Comparison of ENCODE assay signal across 9 cellular contexts in the genomic region with DNA sequence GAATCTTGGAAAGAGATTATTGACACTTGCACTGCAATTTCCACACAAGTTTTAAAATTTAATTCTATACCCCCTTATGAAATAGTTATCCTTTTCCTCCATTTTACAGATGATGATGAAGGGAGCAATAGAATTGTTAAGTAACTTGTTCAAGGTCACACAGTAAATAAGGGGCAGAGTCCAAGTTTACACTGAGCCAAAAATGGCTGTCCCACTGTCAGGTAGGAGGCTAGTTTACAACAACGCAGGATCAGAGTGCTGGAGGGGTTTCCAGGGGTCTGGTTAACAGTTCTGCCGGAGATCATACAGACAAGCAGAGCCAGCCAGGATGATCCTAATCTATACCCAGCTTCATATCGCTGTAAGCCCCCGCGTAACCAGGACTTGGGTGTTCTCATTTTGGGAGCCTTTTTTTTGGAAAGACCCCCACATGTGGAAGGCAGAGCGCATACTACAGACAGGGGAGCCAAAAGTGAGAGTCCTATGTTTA. TPM values are rescaled to one million over a fixed set of nuclear protein-coding genes. Genes with fewer than 3 reads are reported as not detected.
A peak's percentile ranks its signal among the peaks of the same experiment; 100 is the strongest.
DNase-seq lines count a peak whose midpoint lies in the region; ATAC-seq, FAIRE-seq and TF ChIP-seq lines count a peak whose summit lies in the region.
"Had no signal": no experiment of that assay in that cellular context is flagged by ENCODE, and none has a peak within 500 bp of the region (broad histone marks: within the 10 kb centered on the region; RNA-seq: fewer than 3 reads in every experiment).

No MANE protein-coding gene starts in this region.

- no peak for ATAC-seq in HG03196 (IDR thresholded peaks at IDR 0.05; ENCODE audit: unreplicated experiment)

- H3K4me2 ChIP-seq in OCI-LY7 (ENCODE audit: low read length) (peak overlapping the region; percentile 60), endothelial cell of umbilical vein (ENCODE audit: insufficient read depth, low read length) (peak overlapping the region; percentile 59), neural progenitor cell (peak overlapping the region; percentile 91)

- H3K36me3 ChIP-seq in OCI-LY7 (ENCODE audit: insufficient read depth, low read length) (no peaks in the 10 kb centered on the region), endothelial cell of umbilical vein (ENCODE audit: control insufficient read depth in 2 of 2, extremely low read depth in 1 of 2, insufficient read depth in 2 of 2, low read length in 2 of 2) (no peaks in the 10 kb centered on the region), neural progenitor cell (no peaks in the 10 kb centered on the region)

- H3K4me3 ChIP-seq in OCI-LY7 (ENCODE audit: low read depth, low read length, poor library complexity, severe bottlenecking): peak overlapping the region; percentile 39
- peak overlapping the region in 1 of 3 experiments; percentile 33 for H3K4me3 ChIP-seq in endothelial cell of umbilical vein (replicated peaks in 1 of 3; ENCODE audit: insufficient read depth in 1 of 3, low read depth in 1 of 3, low read length in 3 of 3)
- peak overlapping the region; percentile 82 for H3K4me3 ChIP-seq in neural progenitor cell
- H3K4me3 ChIP-seq in lower leg skin (ENCODE audit: low read depth, poor library complexity, severe bottlenecking): no peak overlapping the region
- H3K4me3 ChIP-seq: GM12878 had no signal

- POLR2A ChIA-PET in OCI-LY7 (lab: Charles Lee): no interaction called here
- POLR2A ChIA-PET in endothelial cell of umbilical vein (lab: Charles Lee): no interaction called here

- peaks cover 70 to 77% (median 77%) of the 10 kb centered on the region in 3 donors for H3K27me3 Mint-ChIP-seq in CD14-positive monocyte (ENCODE audit: low read depth in 3 of 3)
- peaks cover 44% of the 10 kb centered on the region for H3K27me3 Mint-ChIP-seq in neural progenitor cell (ENCODE audit: insufficient read depth, low read depth)

- dilution Hi-C loops in endothelial cell of umbilical vein (cut with MboI; ENCODE audit: extremely low pct_ligation_motif_present, low sequenced_read_pairs): no loop called here

- intact Hi-C loops in CD14-positive monocyte (cut with micrococcal nuclease): loop anchor here in 1 of 2 donors (5.0 kb wide), 1 partner anchor 285 kb away; no protein-coding TSS in a partner anchor
- intact Hi-C loops in OCI-LY7 (cut with micrococcal nuclease; ENCODE audit: unreplicated experiment): loop anchor here (5.0 kb wide), 3 partner anchors 285 to 395 kb away; a partner anchor contains a TSS
- intact Hi-C loops in endothelial cell of umbilical vein (cut with micrococcal nuclease): loop anchor here (1.0 to 5.0 kb wide), 5 partner anchors 23 to 395 kb away; a partner anchor contains a TSS
- intact Hi-C loops in lower leg skin (cut with DNase I; ENCODE audit: low total_unique reads): no loop called here

- H3K4me3 Mint-ChIP-seq in CD14-positive monocyte: peak overlapping the region; percentile 52 to 66
- H3K4me3 Mint-ChIP-seq in neural progenitor cell: peak overlapping the region; percentile 79

- BruUV-seq in OCI-LY7 (replicated peaks; lab: Mats Ljungman, UMichigan): no TSS peak
- BruUV-seq in endothelial cell of umbilical vein (replicated peaks; lab: Mats Ljungman, UMichigan): no TSS peak

- no peaks in the 10 kb centered on the region for H4K20me1 ChIP-seq in OCI-LY7 (ENCODE audit: insufficient read depth, low read length)
- no peaks in the 10 kb centered on the region for H4K20me1 ChIP-seq in endothelial cell of umbilical vein (replicated peaks; ENCODE audit: control insufficient read depth, extremely low read depth, insufficient read depth, low read length)
- H4K20me1 ChIP-seq in neural progenitor cell (ENCODE audit: low read depth): peaks cover 29% of the 10 kb centered on the region

- TF ChIP-seq CTCF in CD14-positive monocyte (IDR thresholded peaks at IDR 0.05) (no peak), OCI-LY7 (conservative IDR thresholded peaks at IDR 0.05; ENCODE audit: low read length) (no peak), endothelial cell of umbilical vein (IDR thresholded peaks at IDR 0.05; ENCODE audit: extremely low read depth in 1 of 2, insufficient read depth in 1 of 2, low read depth in 1 of 2, low read length in 2 of 2) (no peak), neural progenitor cell (IDR thresholded peaks at IDR 0.05) (no peak), lower leg skin (IDR thresholded peaks at IDR 0.05) (no peak)

- H3K9me3 ChIP-seq in OCI-LY7 (ENCODE audit: low read length): no peaks in the 10 kb centered on the region
- no peaks in the 10 kb centered on the region for H3K9me3 ChIP-seq in endothelial cell of umbilical vein (replicated peaks; ENCODE audit: control insufficient read depth, insufficient read depth, low read length)
- H3K9me3 ChIP-seq in neural progenitor cell (ENCODE audit: low read depth): no peaks in the 10 kb centered on the region

- peaks cover 20% of the 10 kb centered on the region for H3F3A ChIP-seq in neural progenitor cell (ENCODE audit: low read depth)

- FAIRE-seq in endothelial cell of umbilical vein (lab: Jason Lieb, UNC): no peak
- FAIRE-seq: GM12878 had no signal

- H3K36me3 Mint-ChIP-seq in CD14-positive monocyte (peaks cover 0 to 12% of the 10 kb centered on the region in 2 donors), neural progenitor cell (no peaks in the 10 kb centered on the region)

- H3K79me2 ChIP-seq in OCI-LY7 (ENCODE audit: insufficient read depth, low read depth, low read length) (no peaks in the 10 kb centered on the region), endothelial cell of umbilical vein (ENCODE audit: control insufficient read depth, insufficient read depth, low read length) (no peaks in the 10 kb centered on the region), neural progenitor cell (ENCODE audit: low read depth) (peaks cover 24% of the 10 kb centered on the region)

- H3K9ac ChIP-seq in endothelial cell of umbilical vein (replicated peaks; ENCODE audit: extremely low read depth, insufficient read depth, low read length) (no peak overlapping the region), neural progenitor cell (no peak overlapping the region)

- H3K27me3 ChIP-seq in endothelial cell of umbilical vein (ENCODE audit: control insufficient read depth in 2 of 2, insufficient read depth in 2 of 2, low read length in 2 of 2): peaks cover 46 to 59% of the 10 kb centered on the region in 2 experiments
- H3K27me3 ChIP-seq in neural progenitor cell: peaks cover 49% of the 10 kb centered on the region

- H3K27ac ChIP-seq in OCI-LY7 (ENCODE audit: low read depth, low read length, poor library complexity, severe bottlenecking): no peak overlapping the region
- no peak overlapping the region for H3K27ac ChIP-seq in endothelial cell of umbilical vein (ENCODE audit: insufficient read depth, low read depth, low read length)
- H3K27ac ChIP-seq in neural progenitor cell: no peak overlapping the region

- H3K4me1 ChIP-seq in OCI-LY7 (ENCODE audit: insufficient read depth, low read length, poor library complexity, severe bottlenecking) (peaks cover 13% of the 10 kb centered on the region), endothelial cell of umbilical vein (ENCODE audit: control insufficient read depth, extremely low read depth, insufficient read depth, low read length) (peaks cover 16% of the 10 kb centered on the region), neural progenitor cell (peaks cover 44% of the 10 kb centered on the region)

- DNase-seq in CD14-positive monocyte (ENCODE audit: low spot score) (no peak), OCI-LY7 (ENCODE audit: low spot score) (no peak), endothelial cell of umbilical vein (ENCODE audit: low read depth, low spot score) (no peak), neural progenitor cell (ENCODE audit: low spot score) (no peak), NCI-H1930 (lab: John Stamatoyannopoulos, UW) (no peak), lower leg skin (ENCODE audit: low spot score in 2 of 2) (no peak), DMS 273 (lab: John Stamatoyannopoulos, UW; ENCODE audit: unreplicated experiment) (no peak)

- TF ChIP-seq POLR2A in endothelial cell of umbilical vein (IDR thresholded peaks at IDR 0.05; ENCODE audit: low read depth, low read length): no peak
- TF ChIP-seq POLR2A in lower leg skin (IDR thresholded peaks at IDR 0.05): no peak

- H2AFZ ChIP-seq in OCI-LY7 (ENCODE audit: low read length) (no peak overlapping the region), endothelial cell of umbilical vein (ENCODE audit: low read depth, low read length) (peak overlapping the region; percentile 14), neural progenitor cell (replicated peaks) (peak overlapping the region; percentile 75)

- no peaks in the 10 kb centered on the region for H3K9me1 ChIP-seq in endothelial cell of umbilical vein (replicated peaks; ENCODE audit: control insufficient read depth, extremely low read depth, insufficient read depth, low read length)

- H3K9me3 Mint-ChIP-seq in CD14-positive monocyte (peaks cover 0 to 20% (median 2%) of the 10 kb centered on the region in 7 donors), neural progenitor cell (no peaks in the 10 kb centered on the region)

- WGBS in lower leg skin, 2 donors: 0 to 4% methylated on average over 6 of the region's 6 CpGs

- no peaks in the 10 kb centered on the region for H3K9me2 ChIP-seq in OCI-LY7 (ENCODE audit: insufficient read depth, low read length)

- no peak overlapping the region for H3K27ac Mint-ChIP-seq in CD14-positive monocyte
- H3K27ac Mint-ChIP-seq in neural progenitor cell: no peak overlapping the region

- H3K4me1 Mint-ChIP-seq in CD14-positive monocyte: peaks cover 27% of the 10 kb centered on the region
- H3K4me1 Mint-ChIP-seq in neural progenitor cell: peaks cover 57% of the 10 kb centered on the region

- CTCF ChIA-PET in OCI-LY7 (lab: Charles Lee; ENCODE audit: unreplicated experiment) (no interaction called here), endothelial cell of umbilical vein (lab: Charles Lee) (interaction anchor here (0.7 to 8.1 kb wide), 11 partner anchors 9 to 308 kb away, joined by 3 to 51 read pairs (median 3); no protein-coding TSS in a partner anchor)

TF ChIP-seq in endothelial cell of umbilical vein, 7 proteins besides CTCF, POLR2A, EP300 and RAD21 (continues in another document):
- TF ChIP-seq FOS (IDR thresholded peaks at IDR 0.05; ENCODE audit: borderline replicate concordance, insufficient read depth, low read length) (no peak), EZH2 (IDR thresholded peaks at IDR 0.05; ENCODE audit: borderline replicate concordance, low read depth, low read length, severe bottlenecking) (no peak)

RNA-seq across cellular contexts. Expression of a gene that starts 0.6 kb away (rescaled TPM):
- under 1 TPM in 1 of 2 donors, not detected in 1; 0.04 TPM for polyA plus RNA-seq in CD14-positive monocyte
- total RNA-seq in OCI-LY7 (2014; rRNA removed; shearing (Covaris generic)): not detected in 2 replicates
- total RNA-seq in OCI-LY7 (2022): not detected in 2 replicates
- total RNA-seq in endothelial cell of umbilical vein: 2.5 and 5.4 TPM in 2 replicates
- polyA plus RNA-seq in endothelial cell of umbilical vein: 0.39 and 0.57 TPM in 2 replicates
- polyA plus RNA-seq in endothelial cell of umbilical vein (2011; cell fraction: cytosol; rRNA removed): 0.37 and 0.45 TPM in 2 replicates
- polyA plus RNA-seq in endothelial cell of umbilical vein (2011; cell fraction: nucleus; rRNA removed): 0.73 and 0.76 TPM in 2 replicates
- 0.18 and 0.37 TPM in 2 replicates for polyA plus RNA-seq in endothelial cell of umbilical vein (2012)
- 0.39 and 0.49 TPM in 2 replicates for polyA minus RNA-seq in endothelial cell of umbilical vein
- polyA minus RNA-seq in endothelial cell of umbilical vein (2011; cell fraction: cytosol; rRNA and poly(A)+ RNA removed): 3.7 TPM
- 0.24 and 0.29 TPM in 2 replicates for polyA minus RNA-seq in endothelial cell of umbilical vein (2011; cell fraction: nucleus; rRNA and poly(A)+ RNA removed)
- total RNA-seq in neural progenitor cell (ENCODE audit: low replicate concordance): 3.3 and 9.2 TPM in 2 replicates
- total RNA-seq in lower leg skin: 10 to 100 TPM in 1 of 4 donors, 1 to 10 TPM in 3; 4.2 to 17.6 (median 8.0) TPM
